Comparison of ENCODE assay signal across 10 cellular contexts in the genomic region with DNA sequence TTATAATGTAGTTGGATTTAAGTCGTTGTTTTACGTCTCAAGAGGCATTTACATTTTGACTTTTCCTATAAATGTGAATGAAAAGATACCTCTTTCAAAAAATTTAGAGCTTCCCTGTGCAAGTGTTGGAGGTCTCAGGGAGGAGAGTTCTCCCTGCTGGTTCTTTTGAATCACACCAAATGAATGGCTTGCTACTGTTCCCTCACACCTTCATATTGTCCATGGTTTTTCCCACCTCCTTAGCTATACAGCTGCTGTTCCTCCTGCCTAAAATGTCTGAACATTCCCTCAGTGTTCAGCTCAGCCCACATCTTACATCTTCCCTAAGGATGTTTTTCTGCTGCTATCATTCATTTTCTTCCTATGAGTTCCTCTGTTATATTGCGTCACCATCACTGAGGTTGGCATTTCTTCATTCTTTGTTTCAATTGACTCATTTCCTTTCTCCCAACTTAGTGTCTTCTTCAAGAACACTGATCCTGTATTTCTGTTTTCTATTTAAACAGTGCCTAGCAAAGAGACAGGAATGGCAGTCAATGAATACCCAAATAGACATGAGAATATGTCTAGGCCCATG. TPM values are rescaled to one million over a fixed set of nuclear protein-coding genes. Genes with fewer than 3 reads are reported as not detected.
DNase-seq lines count a peak whose midpoint lies in the region; ATAC-seq and TF ChIP-seq lines count a peak whose summit lies in the region.
"Had no signal": no experiment of that assay in that cellular context is flagged by ENCODE, and none has a peak within 500 bp of the region (broad histone marks: within the 10 kb centered on the region; RNA-seq: fewer than 3 reads in every experiment).

No MANE protein-coding gene starts in this region.

- H3K9me3 Mint-ChIP-seq in activated naive CD4-positive, alpha-beta T cell treated with anti-CD3 and anti-CD28 coated beads, Interleukin-2, amount 50 U/mL, for 24 hours, result no peaks in the 10 kb centered on the region
- H3K9me3 Mint-ChIP-seq in stimulated activated naive CD8-positive, alpha-beta T cell treated with anti-CD3 and anti-CD28 coated beads, Interleukin-15, amount 100 ng/mL, for 72 hours, result no peaks in the 10 kb centered on the region
- no peaks in the 10 kb centered on the region for H3K9me3 Mint-ChIP-seq in mesothelial cell of epicardium
- H3K9me3 Mint-ChIP-seq: effector memory CD8-positive, alpha-beta T cell had no signal

- WGBS in adrenal gland, 4 donors, result 81 to 93% (median 87%) methylated on average over 3 of the region's 3 CpGs

- H3K9me3 ChIP-seq in adrenal gland (replicated peaks in 1 of 3) (no peaks in the 10 kb centered on the region), ascending aorta (no peaks in the 10 kb centered on the region)

- H3K4me1 Mint-ChIP-seq in activated naive CD4-positive, alpha-beta T cell treated with anti-CD3 and anti-CD28 coated beads, Interleukin-2, amount 50 U/mL, for 24 hours, result peaks cover 36% of the 10 kb centered on the region
- H3K4me1 Mint-ChIP-seq in stimulated activated naive CD8-positive, alpha-beta T cell treated with anti-CD3 and anti-CD28 coated beads, Interleukin-15, amount 100 ng/mL, for 72 hours, result peaks cover 11% of the 10 kb centered on the region
- H3K4me1 Mint-ChIP-seq in mesothelial cell of epicardium, result peaks cover 6% of the 10 kb centered on the region

- no peak for TF ChIP-seq POLR2A in adrenal gland (IDR thresholded peaks at IDR 0.05)

- H3K27ac ChIP-seq in RWPE1, result no peak overlapping the region
- H3K27ac ChIP-seq in epithelial cell of prostate, result peak overlapping the region; percentile 82
- H3K27ac ChIP-seq in adrenal gland, result no peak overlapping the region
- H3K27ac ChIP-seq in ascending aorta, result no peak overlapping the region

- H3K36me3 Mint-ChIP-seq in activated naive CD4-positive, alpha-beta T cell treated with anti-CD3 and anti-CD28 coated beads, Interleukin-2, amount 50 U/mL, for 24 hours, result peaks cover 14% of the 10 kb centered on the region
- H3K36me3 Mint-ChIP-seq in mesothelial cell of epicardium, result peaks cover 16% of the 10 kb centered on the region

- H3K27me3 ChIP-seq in adrenal gland, result no peaks in the 10 kb centered on the region
- no peaks in the 10 kb centered on the region for H3K27me3 ChIP-seq in ascending aorta

- CTCF ChIA-PET in RWPE1 (lab: Yijun Ruan, JAX), result no interaction called here

- H3K27ac Mint-ChIP-seq in activated naive CD4-positive, alpha-beta T cell treated with anti-CD3 and anti-CD28 coated beads, Interleukin-2, amount 50 U/mL, for 24 hours, result peak overlapping the region; percentile 68
- peak overlapping the region; percentile 0 to 1 for H3K27ac Mint-ChIP-seq in stimulated activated naive CD8-positive, alpha-beta T cell treated with anti-CD3 and anti-CD28 coated beads, Interleukin-15, amount 100 ng/mL, for 72 hours
- no peak overlapping the region for H3K27ac Mint-ChIP-seq in mesothelial cell of epicardium

- H3K36me3 ChIP-seq in adrenal gland (replicated peaks in 1 of 2) (peaks cover 0 to 9% of the 10 kb centered on the region in 2 donors), ascending aorta (peaks cover 6 to 28% of the 10 kb centered on the region in 2 donors)

- H3K4me3 Mint-ChIP-seq in activated naive CD4-positive, alpha-beta T cell treated with anti-CD3 and anti-CD28 coated beads, Interleukin-2, amount 50 U/mL, for 24 hours, result no peak overlapping the region
- H3K4me3 Mint-ChIP-seq in stimulated activated naive CD8-positive, alpha-beta T cell treated with anti-CD3 and anti-CD28 coated beads, Interleukin-15, amount 100 ng/mL, for 72 hours, result no peak overlapping the region
- H3K4me3 Mint-ChIP-seq in mesothelial cell of epicardium, result no peak overlapping the region
- H3K4me3 Mint-ChIP-seq: effector memory CD8-positive, alpha-beta T cell had no signal

- no peaks in the 10 kb centered on the region for H3K4me1 ChIP-seq in adrenal gland (replicated peaks in 1 of 2)
- no peaks in the 10 kb centered on the region for H3K4me1 ChIP-seq in ascending aorta

- DNase-seq in activated naive CD4-positive, alpha-beta T cell treated with anti-CD3 and anti-CD28 coated beads, Interleukin-2, amount 50 U/mL, for 16 hours, result no peak
- DNase-seq in RWPE1 (ENCODE audit: low spot score), result peak; percentile 69
- peak; percentile 46 for DNase-seq in epithelial cell of prostate (ENCODE audit: low read depth, low spot score)
- DNase-seq in stimulated activated naive CD8-positive, alpha-beta T cell treated with anti-CD3 and anti-CD28 coated beads, Interleukin-15, amount 100 ng/mL, for 72 hours, result no peak
- no peak for DNase-seq in mesothelial cell of epicardium (ENCODE audit: low spot score in 2 of 2, unreplicated experiment in 2 of 2)
- no peak for DNase-seq in adrenal gland
- DNase-seq in ascending aorta (ENCODE audit: low spot score in 2 of 2), result no peak
- DNase-seq: effector memory CD8-positive, alpha-beta T cell; NCI-H82 had no signal

- POLR2A ChIA-PET in RWPE1 (lab: Yijun Ruan, JAX; ENCODE audit: low non-redundant PET), result no interaction called here

- H3K4me3 ChIP-seq in adrenal gland (no peak overlapping the region), ascending aorta (no peak overlapping the region)

- no peak for TF ChIP-seq CTCF in RWPE1 (conservative IDR thresholded peaks at IDR 0.05; ENCODE audit: low read depth)
- TF ChIP-seq CTCF in mesothelial cell of epicardium (IDR thresholded peaks at IDR 0.05; ENCODE audit: unreplicated experiment), result no peak
- no peak for TF ChIP-seq CTCF in adrenal gland (IDR thresholded peaks at IDR 0.05)
- TF ChIP-seq CTCF in ascending aorta (IDR thresholded peaks at IDR 0.05), result no peak

- H3K27me3 Mint-ChIP-seq in activated naive CD4-positive, alpha-beta T cell treated with anti-CD3 and anti-CD28 coated beads, Interleukin-2, amount 50 U/mL, for 24 hours, result no peaks in the 10 kb centered on the region
- no peaks in the 10 kb centered on the region for H3K27me3 Mint-ChIP-seq in stimulated activated naive CD8-positive, alpha-beta T cell treated with anti-CD3 and anti-CD28 coated beads, Interleukin-15, amount 100 ng/mL, for 72 hours
- no peaks in the 10 kb centered on the region for H3K27me3 Mint-ChIP-seq in mesothelial cell of epicardium (ENCODE audit: low read depth)
- H3K27me3 Mint-ChIP-seq: effector memory CD8-positive, alpha-beta T cell had no signal

- ATAC-seq in stimulated activated naive CD8-positive, alpha-beta T cell treated with anti-CD3 and anti-CD28 coated beads, Interleukin-15, amount 100 ng/mL, for 72 hours, result no peak
- ATAC-seq: effector memory CD8-positive, alpha-beta T cell had no signal

- intact Hi-C loops in adrenal gland (cut with DNase I) (no loop called here), ascending aorta (cut with DNase I) (no loop called here)

RNA-seq across cellular contexts. Expression of a gene that starts 46.0 kb away (rescaled TPM):
- total RNA-seq in mesothelial cell of epicardium, result 82.5 to 85.1 TPM (median 83.0 TPM) in 3 replicates
- 100 to 1,000 TPM; 185 to 446 (median 321) TPM for total RNA-seq in adrenal gland
- polyA plus RNA-seq in adrenal gland, result 100 to 1,000 TPM; 124 to 236 (median 167) TPM
- 35.2 TPM for total RNA-seq in ascending aorta

Comparison
In these comparisons a context has a peak if more than half of its experiments do, and no peak if none do; other contexts are left out.
1. DNase-seq: peak in RWPE1 (single experiment) and epithelial cell of prostate (single experiment); none in activated naive CD4-positive, alpha-beta T cell treated with anti-CD3 and anti-CD28 coated beads, Interleukin-2, amount 50 U/mL, for 16 hours (single experiment), stimulated activated naive CD8-positive, alpha-beta T cell treated with anti-CD3 and anti-CD28 coated beads, Interleukin-15, amount 100 ng/mL, for 72 hours (0 of 2), mesothelial cell of epicardium (0 of 2), adrenal gland (0 of 7) and ascending aorta (0 of 2).